ENCODE assay signal across 30 cellular contexts in the genomic region with DNA sequence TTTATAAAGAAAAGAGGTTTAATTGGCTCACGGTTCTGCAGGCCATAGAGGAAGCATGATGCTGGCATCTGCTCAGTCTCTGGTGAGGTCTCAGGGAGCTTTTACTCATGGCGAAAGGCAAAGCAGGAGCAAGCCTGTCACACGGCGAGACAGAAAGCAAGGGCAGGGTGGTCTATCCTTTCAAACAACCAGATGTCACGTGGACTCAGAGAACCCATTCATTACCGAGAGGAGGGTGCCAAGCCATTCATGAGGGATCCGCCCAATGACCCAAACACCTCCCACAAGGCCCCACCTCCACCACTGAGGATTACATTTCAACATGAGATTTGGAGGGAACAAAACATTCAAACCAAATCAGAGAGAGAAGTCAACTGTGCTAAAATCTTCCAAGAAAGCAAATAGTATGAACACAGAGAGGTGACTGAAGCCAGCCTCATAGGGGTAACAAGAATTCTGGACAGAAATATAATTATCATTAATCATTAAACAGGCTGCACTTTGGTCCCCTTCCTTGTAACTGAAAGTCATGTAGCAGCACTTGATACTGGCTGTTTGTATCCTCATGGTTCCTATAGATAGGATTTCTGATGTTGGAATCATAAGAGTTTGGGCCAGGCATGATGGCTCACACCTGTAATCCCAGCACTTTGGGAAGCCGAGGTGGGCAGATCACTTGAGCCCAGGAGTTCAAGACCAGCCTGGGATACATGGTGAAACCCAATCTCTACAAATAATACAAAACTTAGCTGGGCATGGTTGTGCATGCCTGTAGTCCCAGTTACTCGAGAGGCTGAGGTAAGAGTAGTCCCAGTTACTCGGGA. TPM values are rescaled to one million over a fixed set of nuclear protein-coding genes. Genes with fewer than 3 reads are reported as not detected.
"Had no signal": no experiment of that assay in that cellular context is flagged by ENCODE, and none has a peak within 500 bp of the region (broad histone marks: within the 10 kb centered on the region; RNA-seq: fewer than 3 reads in every experiment).

No MANE protein-coding gene starts in this region.

- H3K9ac ChIP-seq: KMS-11 had no signal

- DNase-seq: activated B cell treated with CpG ODN at 0.5 μM for 24 hours; activated CD4-positive, alpha-beta memory T cell treated with anti-CD3 and anti-CD28 coated beads for 36 hours; activated CD4-positive, alpha-beta T cell treated with anti-CD3 and anti-CD28 coated beads for 1 hour; activated CD4-positive, alpha-beta T cell treated with anti-CD3 and anti-CD28 coated beads, Interleukin-2, amount 10 ng/mL, durations not matched to agents 24 days and 14 days; activated CD8-positive, alpha-beta memory T cell treated with anti-CD3 and anti-CD28 coated beads for 24 hours; activated effector memory CD4-positive, alpha-beta T cell treated with anti-CD3 and anti-CD28 coated beads, Interleukin-2, amount 50 U/mL, for 16 hours; activated naive CD4-positive, alpha-beta T cell treated with Interleukin-2 at 50 U/mL for 16 hours; activated T-cell treated with anti-CD3 and anti-CD28 coated beads, Interleukin-2, amount 50 U/mL, for 4 hours; amygdala; NCI-H1092; NCI-H1417; NCI-H2029; NCI-H2107; NCI-H345; NCI-H510A treated with DMSO at 0.1 percent for 48 hours; NCI-H69; NK-92 treated with Interleukin-12 subunit alpha and Interleukin-12 subunit beta, amount 100 ng/mL, for 24 hours; OCI-M1; RPMI8226; T-cell; T-helper 2 cell; T1000 had no signal

- H3K4me3 ChIP-seq: cardiac muscle cell, SK-N-MC had no signal

- ATAC-seq: activated naive CD4-positive, alpha-beta T cell treated with anti-CD3 and anti-CD28 coated beads, Interleukin-2, amount 50 U/mL, for 72 hours; activated T-cell treated with anti-CD3 and anti-CD28 coated beads, Interleukin-2, amount 50 U/mL, for 4 hours; Panc1; Right ventricle myocardium inferior; T-cell had no signal

- H3K36me3 ChIP-seq: cardiac muscle cell had no signal

- H3K27me3 ChIP-seq: cardiac muscle cell had no signal

- H3K27ac ChIP-seq: cardiac muscle cell, KMS-11, SK-N-MC had no signal

- H3K4me2 ChIP-seq: KMS-11 had no signal

- FAIRE-seq: astrocyte, TTC549 had no signal

RNA-seq across cellular contexts. Expression of gene B4GALNT2, which starts 52.5 kb away (rescaled TPM):
- total RNA-seq: activated CD4-positive, alpha-beta memory T cell treated with anti-CD3 and anti-CD28 coated beads for 36 hours; activated T-cell treated with anti-CD3 and anti-CD28 coated beads, Interleukin-2, amount 50 U/mL, for 4 hours; astrocyte; cardiac muscle cell; Right ventricle myocardium inferior had no signal
- polyA plus RNA-seq: cardiac muscle cell had no signal
